Comparison of ENCODE assay signal across 30 cellular contexts in the genomic region with DNA sequence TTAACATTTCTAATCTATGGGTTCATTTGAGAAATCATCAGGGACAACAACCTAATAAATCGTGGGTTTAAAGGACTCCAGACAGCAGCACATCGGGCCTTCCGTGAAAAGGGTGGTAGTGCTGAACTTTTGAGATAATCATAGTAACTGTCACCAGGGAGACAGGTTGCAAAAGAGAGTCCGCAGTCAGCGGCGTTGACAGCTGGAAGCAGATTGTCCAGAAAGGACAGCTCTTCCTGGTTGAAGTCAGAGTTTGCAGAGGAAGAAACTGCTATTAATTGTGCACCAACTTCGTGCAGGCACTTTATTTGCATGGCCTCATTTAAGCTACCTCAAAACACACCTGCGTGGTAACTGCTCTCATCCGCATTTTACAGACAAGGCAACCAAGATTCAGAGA. TPM values are rescaled to one million over a fixed set of nuclear protein-coding genes. Genes with fewer than 3 reads are reported as not detected.
"Had no signal": no experiment of that assay in that cellular context is flagged by ENCODE, and none has a peak within 500 bp of the region (broad histone marks: within the 10 kb centered on the region; RNA-seq: fewer than 3 reads in every experiment).

No MANE protein-coding gene starts in this region.

- H3K4me3 ChIP-seq: coronary artery, esophagus squamous epithelium, heart right ventricle, lung, neural progenitor cell, prostate gland, sigmoid colon, skin epidermis, spleen, testis, tibial artery had no signal

- DNase-seq: dermis blood vessel endothelial cell; effector memory CD8-positive, alpha-beta T cell; erythroblast; esophagus squamous epithelium; foreskin melanocyte; glutamatergic neuron; heart right ventricle; hippocampal formation; naive thymus-derived CD4-positive, alpha-beta T cell; right cardiac atrium; sigmoid colon; spleen; stimulated activated CD4-positive, alpha-beta T cell treated with anti-CD3 and anti-CD28 coated beads, Interleukin-4, amount 100 ng/mL, for 4 hours; stimulated activated naive CD8-positive, alpha-beta T cell treated with anti-CD3 and anti-CD28 coated beads, Interleukin-15, Interleukin-2, amounts not matched to agents 100 U/mL and 50 U/mL, for 24 hours; substantia nigra; testis; tibial artery had no signal

- H3K4me1 ChIP-seq: esophagus squamous epithelium, heart right ventricle, neural progenitor cell, parathyroid adenoma, prostate gland, sigmoid colon, spleen, testis, tibial artery had no signal

- H3K27ac ChIP-seq: coronary artery, esophagus squamous epithelium, heart right ventricle, neural progenitor cell, parathyroid adenoma, prostate gland, sigmoid colon, skin epidermis, spleen, testis, tibial artery had no signal

- H3K9me3 ChIP-seq: prostate gland, sigmoid colon, testis had no signal

- FAIRE-seq: endometrium, islet of Langerhans had no signal

- H3K9ac ChIP-seq: neural progenitor cell, parathyroid adenoma had no signal

- H3K36me3 ChIP-seq: esophagus squamous epithelium, heart right ventricle, neural progenitor cell, prostate gland, sigmoid colon, spleen, tibial artery had no signal

- ATAC-seq: effector memory CD8-positive, alpha-beta T cell; left lobe of liver; naive thymus-derived CD4-positive, alpha-beta T cell; right cardiac atrium; stimulated activated memory B cell treated with anti-CD40 and anti-IgM and Interleukin-4, amounts not matched to agents 10 μg/mL and 1 μg/mL and 100 μg/mL, for 72 hours; stimulated activated naive CD8-positive, alpha-beta T cell treated with anti-CD3 and anti-CD28 coated beads, Interleukin-15, Interleukin-2, amounts not matched to agents 100 U/mL and 50 U/mL, for 24 hours had no signal

RNA-seq across cellular contexts. Expression of gene ISX, which starts 20.5 kb away (rescaled TPM):
- total RNA-seq: dermis blood vessel endothelial cell; esophagus squamous epithelium; heart right ventricle; left lobe of liver; lung; mucosa of gallbladder; naive thymus-derived CD4-positive, alpha-beta T cell; osteoblast; right cardiac atrium; spleen; testis; urinary bladder had no signal
- polyA plus RNA-seq: heart right ventricle; lung; naive thymus-derived CD4-positive, alpha-beta T cell; right cardiac atrium; spleen; urinary bladder had no signal
